In the genomic region with DNA sequence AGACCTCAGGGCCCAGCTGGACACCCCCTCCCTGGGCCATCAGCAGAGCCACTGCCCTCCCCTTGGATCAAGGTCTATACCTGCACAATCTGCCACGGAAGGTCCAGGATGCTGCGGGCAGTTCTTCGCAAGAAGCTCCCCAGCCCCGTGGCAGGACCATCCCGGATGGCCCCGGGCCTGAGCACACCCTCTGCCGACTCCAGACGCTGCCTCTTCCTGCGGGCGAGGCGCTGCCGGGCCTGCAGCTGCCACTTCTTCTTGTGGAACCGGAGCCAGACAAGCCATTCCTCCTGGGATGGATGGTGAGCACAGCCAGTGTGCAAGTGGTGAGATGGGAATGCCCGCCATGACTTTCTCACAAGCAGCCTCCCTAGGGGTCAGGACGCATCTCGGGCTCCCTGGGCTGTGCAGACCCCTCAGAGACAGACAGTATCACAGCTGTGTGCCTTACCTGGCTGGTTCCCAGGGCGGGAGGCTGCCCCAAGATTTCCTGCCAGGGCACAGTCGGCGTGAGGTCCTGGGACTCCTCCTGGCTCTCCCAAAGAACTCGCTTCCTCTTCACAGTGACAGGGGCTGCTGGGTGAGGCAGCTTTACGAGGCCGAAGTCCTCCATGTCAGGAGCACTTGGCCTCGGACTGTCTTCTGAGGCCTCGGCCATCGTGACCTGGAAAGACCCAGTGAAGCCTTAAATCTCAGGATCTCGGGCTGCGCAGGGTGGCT, we compare ENCODE assay signal across 19 cellular contexts. TPM values are rescaled to one million over a fixed set of nuclear protein-coding genes. Genes with fewer than 3 reads are reported as not detected.
DNase-seq lines count a peak whose midpoint lies in the region; ATAC-seq and TF ChIP-seq lines count a peak whose summit lies in the region.
"Had no signal": no experiment of that assay in that cellular context is flagged by ENCODE, and none has a peak within 500 bp of the region (broad histone marks: within the 10 kb centered on the region; RNA-seq: fewer than 3 reads in every experiment).

No MANE protein-coding gene starts in this region.

- CTCF ChIA-PET in HCT116 (lab: Charles Lee): no interaction called here

- no peaks in the 10 kb centered on the region for H3K27me3 Mint-ChIP-seq in activated T-helper 17 cell treated with anti-CD3 and anti-CD28 coated beads, Interleukin-2, amount 50 U/mL, for 72 hours
- no peaks in the 10 kb centered on the region for H3K27me3 Mint-ChIP-seq in naive thymus-derived CD8-positive, alpha-beta T cell

- in situ Hi-C loops in transverse colon (cut with MboI; ENCODE audit: low pct_ligation_motif_present in 1 of 4, low pct_unique_long_range_greater_than_20kb in 1 of 4, low sequenced_read_pairs in 3 of 4): no loop called here

- intact Hi-C loops in HCT116 (cut with micrococcal nuclease): no loop called here
- intact Hi-C loops in colonic mucosa (cut with DNase I): no loop called here
- intact Hi-C loops in transverse colon (cut with DNase I; ENCODE audit: low total_unique reads): no loop called here

- POLR2A ChIA-PET in HCT116 (lab: Charles Lee): no interaction called here
- POLR2A ChIA-PET in naive thymus-derived CD8-positive, alpha-beta T cell (lab: Charles Lee): interaction anchor here (0.6 kb wide), 1 partner anchor 10 kb away, joined by 3 read pairs; no protein-coding TSS in a partner anchor

- H3K4me1 ChIP-seq in HCT116 (ENCODE audit: control insufficient read depth in 1 of 2, insufficient read depth in 2 of 2, low read length in 2 of 2): no peaks in the 10 kb centered on the region
- no peaks in the 10 kb centered on the region for H3K4me1 ChIP-seq in colonic mucosa
- no peaks in the 10 kb centered on the region for H3K4me1 ChIP-seq in mesenchymal stem cell (ENCODE audit: control insufficient read depth, insufficient read depth, low read depth, low read length)
- peaks cover 0 to 9% (median 2%) of the 10 kb centered on the region in 4 donors for H3K4me1 ChIP-seq in transverse colon
- H3K4me1 ChIP-seq: A549, BE2C had no signal

- BruUV-seq in HCT116 (replicated peaks; lab: Mats Ljungman, UMichigan): no TSS peak

- H3K18ac ChIP-seq in mesenchymal stem cell (ENCODE audit: low read depth in 1 of 2, low read length in 2 of 2): no peak overlapping the region

- H2BK12ac ChIP-seq in mesenchymal stem cell (ENCODE audit: low read length in 2 of 2): no peak overlapping the region

- H3K4me3 Mint-ChIP-seq in activated T-helper 17 cell treated with anti-CD3 and anti-CD28 coated beads, Interleukin-2, amount 50 U/mL, for 72 hours: no peak overlapping the region
- no peak overlapping the region for H3K4me3 Mint-ChIP-seq in naive thymus-derived CD8-positive, alpha-beta T cell

- H3K9me3 ChIP-seq in HCT116 (ENCODE audit: control insufficient read depth in 1 of 2, insufficient read depth in 1 of 2, low read depth in 1 of 2, low read length in 2 of 2): no peaks in the 10 kb centered on the region
- no peaks in the 10 kb centered on the region for H3K9me3 ChIP-seq in colonic mucosa
- H3K9me3 ChIP-seq in mesenchymal stem cell (ENCODE audit: control insufficient read depth, low read length): no peaks in the 10 kb centered on the region
- no peaks in the 10 kb centered on the region for H3K9me3 ChIP-seq in transverse colon
- H3K9me3 ChIP-seq: A549, BE2C had no signal

- RAD21 ChIA-PET in HCT116 (lab: Charles Lee; ENCODE audit: low non-redundant PET in 1 of 2, low total read pairs in 2 of 2, uncharacterized antibody in 2 of 2, unreplicated experiment in 2 of 2): no interaction called here

- H3K27me3 ChIP-seq in HCT116 (ENCODE audit: insufficient read depth, low read length) (no peaks in the 10 kb centered on the region), colonic mucosa (no peaks in the 10 kb centered on the region), mesenchymal stem cell (ENCODE audit: control insufficient read depth in 1 of 2, insufficient read depth in 1 of 2, low read length in 2 of 2) (no peaks in the 10 kb centered on the region), transverse colon (no peaks in the 10 kb centered on the region)
- H3K27me3 ChIP-seq: BE2C had no signal

- 97% methylated on average over 25 of the region's 27 CpGs for WGBS in mesenchymal stem cell
- WGBS in transverse colon (ENCODE audit: low coverage in 1 of 2), 2 donors: 79 to 100% methylated on average over 1 to 23 of the region's 27 CpGs

- no peaks in the 10 kb centered on the region for H3K9me2 ChIP-seq in HCT116 (ENCODE audit: insufficient read depth)

- H3K36me3 Mint-ChIP-seq in activated T-helper 17 cell treated with anti-CD3 and anti-CD28 coated beads, Interleukin-2, amount 50 U/mL, for 72 hours (ENCODE audit: low read depth): peaks cover 95% of the 10 kb centered on the region
- H3K36me3 Mint-ChIP-seq in naive thymus-derived CD8-positive, alpha-beta T cell: peaks cover 0 to 50% (median 10%) of the 10 kb centered on the region in 3 donors

- no peaks in the 10 kb centered on the region for H3K9me3 Mint-ChIP-seq in activated T-helper 17 cell treated with anti-CD3 and anti-CD28 coated beads, Interleukin-2, amount 50 U/mL, for 72 hours
- H3K9me3 Mint-ChIP-seq in naive thymus-derived CD8-positive, alpha-beta T cell: no peaks in the 10 kb centered on the region

- no peak for TF ChIP-seq POLR2A in HCT116 (IDR thresholded peaks at IDR 0.05; ENCODE audit: borderline replicate concordance, extremely low read depth, insufficient read depth, insufficient read length)
- no peak for TF ChIP-seq POLR2A in transverse colon (IDR thresholded peaks at IDR 0.05)

- H3K9ac ChIP-seq in HCT116 (ENCODE audit: low read length) (no peak overlapping the region), colonic mucosa (ENCODE audit: low read depth in 2 of 2, low read length in 2 of 2) (no peak overlapping the region), mesenchymal stem cell (ENCODE audit: low read length) (no peak overlapping the region)

- ATAC-seq in HCT116: peak; percentile 16; the same call in 1 of the 2 replicates
- ATAC-seq in activated T-helper 17 cell treated with anti-CD3 and anti-CD28 coated beads, Interleukin-2, amount 50 U/mL, for 72 hours (replicated peaks): no peak
- ATAC-seq in naive thymus-derived CD8-positive, alpha-beta T cell: no peak
- ATAC-seq: SK-N-SH treated with all-trans-retinoic acid at 6 μM for 48 hours had no signal

- no peaks in the 10 kb centered on the region for H3K79me2 ChIP-seq in HCT116 (ENCODE audit: insufficient read depth, low read length)

- H2AFZ ChIP-seq in HCT116 (ENCODE audit: low read depth, low read length, poor library complexity, severe bottlenecking): no peak overlapping the region
- H2AFZ ChIP-seq in mesenchymal stem cell (ENCODE audit: low read depth, low read length): no peak overlapping the region

- H2BK15ac ChIP-seq in mesenchymal stem cell (ENCODE audit: low read depth, poor library complexity, severe bottlenecking): no peak overlapping the region

- H3K4me3 ChIP-seq in HCT116 (replicated peaks in 1 of 2; ENCODE audit: low read depth in 1 of 2, low read length in 2 of 2) (no peak overlapping the region), colonic mucosa (no peak overlapping the region), mesenchymal stem cell (ENCODE audit: insufficient read depth in 1 of 2, low read depth in 1 of 2, low read length in 2 of 2) (no peak overlapping the region), transverse colon (no peak overlapping the region)
- H3K4me3 ChIP-seq: A549 had no signal

- TF ChIP-seq CTCF in HCT116 (IDR thresholded peaks at IDR 0.05 in 2 of 3, conservative IDR thresholded peaks at IDR 0.05 in 1 of 3; ENCODE audit: borderline replicate concordance in 1 of 3, insufficient read depth in 1 of 3, low read depth in 2 of 3, low read length in 2 of 3) (no peak), colonic mucosa (IDR thresholded peaks at IDR 0.05) (no peak), transverse colon (IDR thresholded peaks at IDR 0.05) (no peak)

- H4K91ac ChIP-seq in mesenchymal stem cell (ENCODE audit: low read length): peak overlapping the region; percentile 35

- no peak overlapping the region for H2BK5ac ChIP-seq in mesenchymal stem cell (ENCODE audit: low read depth, low read length, poor library complexity, severe bottlenecking)

- H2BK120ac ChIP-seq in mesenchymal stem cell (ENCODE audit: low read depth, low read length): no peak overlapping the region

- H3K27ac ChIP-seq in HCT116 (ENCODE audit: low read depth, low read length) (no peak overlapping the region), colonic mucosa (peak overlapping the region; percentile 33), mesenchymal stem cell (ENCODE audit: low read length, poor library complexity, severe bottlenecking) (no peak overlapping the region), transverse colon (peak overlapping the region in 1 of 4 donors; percentile 57)
- H3K27ac ChIP-seq: A549 had no signal

- H3K4me2 ChIP-seq in HCT116 (ENCODE audit: low read length) (no peak overlapping the region), mesenchymal stem cell (ENCODE audit: low read length, poor library complexity, severe bottlenecking) (no peak overlapping the region)
- H3K4me2 ChIP-seq: A549 had no signal

- no peaks in the 10 kb centered on the region for H4K20me1 ChIP-seq in HCT116 (ENCODE audit: insufficient read depth)

- H2AK5ac ChIP-seq in mesenchymal stem cell (ENCODE audit: low read length, severe bottlenecking): no peak overlapping the region

- TF ChIP-seq EP300 in transverse colon (IDR thresholded peaks at IDR 0.05; ENCODE audit: low read depth): no peak

- no peak for DNase-seq in HCT116 (ENCODE audit: low read depth, low spot score)
- DNase-seq in colonic mucosa: peak; percentile 72
- no peak for DNase-seq in mesenchymal stem cell
- DNase-seq in transverse colon: peak; percentile 31
- no peak for DNase-seq in NCI-H1436 (lab: John Stamatoyannopoulos, UW)
- DNase-seq in naive thymus-derived CD8-positive, alpha-beta T cell: no peak
- DNase-seq: BE2C; DMS79; KBM-7; NCI-H1092 treated with DMSO at 0.1 percent for 48 hours; NCI-H146; NCI-H2029 treated with DMSO at 0.1 percent for 48 hours; NCI-H226; NCI-H510A treated with DMSO at 0.1 percent for 48 hours; NCI-H774; NK-92 treated with Interleukin-12 subunit alpha and Interleukin-12 subunit beta, amount 100 ng/mL, for 24 hours had no signal

- H3K36me3 ChIP-seq in HCT116 (ENCODE audit: control insufficient read depth in 1 of 2, insufficient read depth in 2 of 2, low read length in 2 of 2): peaks cover 33 to 61% of the 10 kb centered on the region in 2 experiments
- no peaks in the 10 kb centered on the region for H3K36me3 ChIP-seq in colonic mucosa
- H3K36me3 ChIP-seq in mesenchymal stem cell (ENCODE audit: control insufficient read depth in 1 of 2, insufficient read depth in 2 of 2, low read depth in 1 of 2, low read length in 2 of 2): peaks cover 36 to 59% of the 10 kb centered on the region in 2 experiments
- peaks cover 0 to 32% (median 7%) of the 10 kb centered on the region in 4 donors for H3K36me3 ChIP-seq in transverse colon

- no peak overlapping the region for H3K4ac ChIP-seq in mesenchymal stem cell (ENCODE audit: low read depth in 1 of 2, low read length in 2 of 2)

- no peak overlapping the region for H3K27ac Mint-ChIP-seq in activated T-helper 17 cell treated with anti-CD3 and anti-CD28 coated beads, Interleukin-2, amount 50 U/mL, for 72 hours
- no peak overlapping the region for H3K27ac Mint-ChIP-seq in naive thymus-derived CD8-positive, alpha-beta T cell

- H4K8ac ChIP-seq in mesenchymal stem cell (ENCODE audit: low read length): no peak overlapping the region

- no peak overlapping the region for H3K14ac ChIP-seq in mesenchymal stem cell (ENCODE audit: low read length in 2 of 2)

- TF ChIP-seq RAD21 in HCT116 (IDR thresholded peaks at IDR 0.05; ENCODE audit: low read depth): no peak

- no peaks in the 10 kb centered on the region for H3K4me1 Mint-ChIP-seq in activated T-helper 17 cell treated with anti-CD3 and anti-CD28 coated beads, Interleukin-2, amount 50 U/mL, for 72 hours
- H3K4me1 Mint-ChIP-seq in naive thymus-derived CD8-positive, alpha-beta T cell: no peaks in the 10 kb centered on the region

- H3K79me1 ChIP-seq in mesenchymal stem cell (replicated peaks; ENCODE audit: low read length, poor library complexity, severe bottlenecking): peaks cover 6% of the 10 kb centered on the region

- no peak overlapping the region for H3K23ac ChIP-seq in mesenchymal stem cell (ENCODE audit: low read length in 2 of 2)

RNA-seq across cellular contexts. Expression of gene P2RX2, which starts 30.8 kb away (rescaled TPM):
- total RNA-seq in HCT116 (2021; ENCODE audit: unreplicated experiment): not detected
- 0.10 TPM in 1 of 2 replicates, not detected in the other for polyA plus RNA-seq in HCT116 (2012)
- under 1 TPM in 1 of 2 donors, not detected in 1; 0.24 TPM for total RNA-seq in colonic mucosa
- not detected for polyA plus RNA-seq in mesenchymal stem cell (2013, experiment 1 of 2)
- not detected for polyA plus RNA-seq in mesenchymal stem cell (2013, experiment 2 of 2)
- 1 to 10 TPM in 1 of 4 donors, under 1 TPM in 1, not detected in 2; 0.96 to 2.1 TPM for total RNA-seq in transverse colon
- total RNA-seq in activated T-helper 17 cell treated with anti-CD3 and anti-CD28 coated beads, Interleukin-2, amount 50 U/mL, for 72 hours: not detected
- total RNA-seq in naive thymus-derived CD8-positive, alpha-beta T cell: not detected
- not detected for polyA plus RNA-seq in naive thymus-derived CD8-positive, alpha-beta T cell
- polyA plus RNA-seq: A549 had no signal

RNA-seq across cellular contexts. Expression of gene POLE, which starts 37.8 kb away (rescaled TPM):
- 128 TPM for total RNA-seq in HCT116 (2021; ENCODE audit: unreplicated experiment)
- polyA plus RNA-seq in HCT116 (2012): 58.0 and 71.0 TPM in 2 replicates
- total RNA-seq in colonic mucosa: 10 to 100 TPM; 34.5 to 96.1 TPM
- polyA plus RNA-seq in mesenchymal stem cell (2013, experiment 1 of 2): 4.5 TPM
- polyA plus RNA-seq in mesenchymal stem cell (2013, experiment 2 of 2): 3.9 TPM
- 100 to 1,000 TPM in 1 of 4 donors, 10 to 100 TPM in 3; 57.0 to 204 (median 74.1) TPM for total RNA-seq in transverse colon
- total RNA-seq in activated T-helper 17 cell treated with anti-CD3 and anti-CD28 coated beads, Interleukin-2, amount 50 U/mL, for 72 hours: 100 to 1,000 TPM; 125 to 154 TPM
- 10 to 100 TPM; 53.3 to 56.1 TPM for total RNA-seq in naive thymus-derived CD8-positive, alpha-beta T cell
- polyA plus RNA-seq in naive thymus-derived CD8-positive, alpha-beta T cell: 1 to 10 TPM; 2.8 to 3.3 (median 2.8) TPM

RNA-seq across cellular contexts. Expression of gene PXMP2, which starts 38.0 kb away (rescaled TPM):
- total RNA-seq in HCT116 (2021; ENCODE audit: unreplicated experiment): 30.9 TPM
- 24.5 and 33.0 TPM in 2 replicates for polyA plus RNA-seq in HCT116 (2012)
- total RNA-seq in colonic mucosa: 10 to 100 TPM; 64.1 to 82.7 TPM
- 15.3 TPM for polyA plus RNA-seq in mesenchymal stem cell (2013, experiment 1 of 2)
- 15.8 TPM for polyA plus RNA-seq in mesenchymal stem cell (2013, experiment 2 of 2)
- 100 to 1,000 TPM in 3 of 4 donors, 10 to 100 TPM in 1; 62.1 to 181 (median 128) TPM for total RNA-seq in transverse colon
- 1 to 10 TPM; 7.1 to 8.1 TPM for total RNA-seq in activated T-helper 17 cell treated with anti-CD3 and anti-CD28 coated beads, Interleukin-2, amount 50 U/mL, for 72 hours
- total RNA-seq in naive thymus-derived CD8-positive, alpha-beta T cell: 1 to 10 TPM; 3.8 to 5.0 TPM
- polyA plus RNA-seq in naive thymus-derived CD8-positive, alpha-beta T cell: 10 to 100 TPM in 2 of 3 donors, 1 to 10 TPM in 1; 9.9 to 16.4 (median 12.0) TPM

RNA-seq across cellular contexts. Expression of gene LRCOL1, which starts 39.0 kb away (rescaled TPM):
- total RNA-seq in HCT116 (2021; ENCODE audit: unreplicated experiment) (not detected), colonic mucosa (under 1 TPM in 1 of 2 donors, not detected in 1; 0.47 TPM), transverse colon (not detected)
- not detected in 2 replicates for polyA plus RNA-seq in HCT116 (2012)
- polyA plus RNA-seq in mesenchymal stem cell (2013, experiment 1 of 2): not detected
- not detected for polyA plus RNA-seq in mesenchymal stem cell (2013, experiment 2 of 2)
- total RNA-seq in activated T-helper 17 cell treated with anti-CD3 and anti-CD28 coated beads, Interleukin-2, amount 50 U/mL, for 72 hours: not detected
- not detected for total RNA-seq in naive thymus-derived CD8-positive, alpha-beta T cell
- not detected for polyA plus RNA-seq in naive thymus-derived CD8-positive, alpha-beta T cell
- polyA plus RNA-seq: A549 had no signal

Comparison
In these comparisons a context has a peak if more than half of its experiments do, and no peak if none do; other contexts are left out.
1. DNase-seq: peak in colonic mucosa (single experiment) and transverse colon (single experiment); none in HCT116 (single experiment), mesenchymal stem cell (single experiment), NCI-H1436 (single experiment) and naive thymus-derived CD8-positive, alpha-beta T cell (0 of 10).